24 cellular contexts compared by ENCODE assay signal in genomic region chr4:151689211-151689991, GRCh38.
DNase-seq lines count a peak whose midpoint lies in the region; ATAC-seq and TF ChIP-seq lines count a peak whose summit lies in the region.
"Had no signal": no experiment of that assay in that cellular context is flagged by ENCODE, and none has a peak within 500 bp of the region (broad histone marks: within the 10 kb centered on the region; RNA-seq: fewer than 3 reads in every experiment).

No MANE protein-coding gene starts in this region.

- no peak overlapping the region for H3K56ac ChIP-seq in mesendoderm (ENCODE audit: low read length)

- H3K36me3 Mint-ChIP-seq in natural killer cell treated with Interleukin-12 subunit alpha and Interleukin-12 subunit beta and Interleukin-15 and Interleukin-18, amount 100 ng/mL, for 72 hours, result no peaks in the 10 kb centered on the region

- no peak overlapping the region for H3K18ac ChIP-seq in mesendoderm (ENCODE audit: low read length)

- 92% methylated on average over 9 of the region's 10 CpGs for WGBS in SK-N-SH (ENCODE audit: low lambda C conversion rate)
- no CpG with 5 or more reads among the region's 10 CpGs for WGBS in mesendoderm (ENCODE audit: extremely low coverage, insufficient coverage, low lambda C conversion rate)
- WGBS in smooth muscle cell (ENCODE audit: low lambda C conversion rate), result 76% methylated on average over 10 of the region's 10 CpGs

- no peaks in the 10 kb centered on the region for H3K27me3 ChIP-seq in SK-N-SH (ENCODE audit: insufficient read depth)
- H3K27me3 ChIP-seq in adipocyte (replicated peaks; ENCODE audit: control insufficient read depth, insufficient read depth, low read length), result no peaks in the 10 kb centered on the region
- no peaks in the 10 kb centered on the region for H3K27me3 ChIP-seq in mesendoderm (ENCODE audit: insufficient read depth, low read length, poor library complexity)
- no peaks in the 10 kb centered on the region for H3K27me3 ChIP-seq in smooth muscle cell (ENCODE audit: low read depth)
- H3K27me3 ChIP-seq: foreskin keratinocyte had no signal

- CTCF ChIA-PET in SK-N-SH (lab: Yijun Ruan, JAX), result no interaction called here

- no peak for TF ChIP-seq EP300 in SK-N-SH (IDR thresholded peaks at IDR 0.05; ENCODE audit: borderline replicate concordance in 1 of 2, low read depth in 1 of 2, low read length in 1 of 2)

- H3K4ac ChIP-seq in mesendoderm (ENCODE audit: low read depth, low read length), result no peak overlapping the region

- H3K27me3 Mint-ChIP-seq in natural killer cell treated with Interleukin-12 subunit alpha and Interleukin-12 subunit beta and Interleukin-15 and Interleukin-18, amount 100 ng/mL, for 72 hours, result no peaks in the 10 kb centered on the region
- H3K27me3 Mint-ChIP-seq: activated CD4-positive, alpha-beta T cell treated with anti-CD3 and anti-CD28 coated beads, Interleukin-2, amount 10 ng/mL, durations not matched to agents 24 days and 14 days; activated T-helper 17 cell treated with anti-CD3 and anti-CD28 coated beads, Interleukin-2, amount 50 U/mL, for 72 hours; naive thymus-derived CD8-positive, alpha-beta T cell had no signal

- no peak overlapping the region for H3K23ac ChIP-seq in mesendoderm (ENCODE audit: low read length)

- no peak overlapping the region for H4K5ac ChIP-seq in mesendoderm (ENCODE audit: low read length)

- DNase-seq in SK-N-SH (no peak), adipocyte (ENCODE audit: low read depth) (no peak), mesendoderm (peak; percentile 58), smooth muscle cell (lab: John Stamatoyannopoulos, UW; ENCODE audit: unreplicated experiment) (no peak), SHP77 treated with DMSO at 0.1 percent for 48 hours (lab: John Stamatoyannopoulos, UW) (no peak), SK-N-DZ (ENCODE audit: low spot score) (no peak)
- DNase-seq in natural killer cell treated with Interleukin-12 subunit alpha and Interleukin-12 subunit beta and Interleukin-15 and Interleukin-18, amount 100 ng/mL, for 72 hours (ENCODE audit: low spot score), result no peak
- DNase-seq: activated CD4-positive, alpha-beta T cell treated with anti-CD3 and anti-CD28 coated beads, Interleukin-2, amount 10 ng/mL, durations not matched to agents 24 days and 14 days; DMS79; H7; kidney; mammary epithelial cell; naive thymus-derived CD8-positive, alpha-beta T cell; NCI-H1436; NCI-H2171 treated with DMSO at 0.1 percent for 48 hours; NCI-H526 treated with DMSO at 0.1 percent for 48 hours; stimulated activated CD4-positive, alpha-beta T cell treated with anti-CD3 and anti-CD28 coated beads, Interleukin-2, amount 100 ng/mL, for 48 hours; stimulated activated naive CD8-positive, alpha-beta T cell treated with anti-CD3 and anti-CD28 coated beads, Interleukin-15, Interleukin-2, amounts not matched to agents 100 U/mL and 50 U/mL, for 24 hours; T-helper 1 cell had no signal

- no peaks in the 10 kb centered on the region for H3K4me1 Mint-ChIP-seq in natural killer cell treated with Interleukin-12 subunit alpha and Interleukin-12 subunit beta and Interleukin-15 and Interleukin-18, amount 100 ng/mL, for 72 hours (ENCODE audit: low read depth in 2 of 2)
- H3K4me1 Mint-ChIP-seq: activated CD4-positive, alpha-beta T cell treated with anti-CD3 and anti-CD28 coated beads, Interleukin-2, amount 10 ng/mL, durations not matched to agents 24 days and 14 days; activated T-helper 17 cell treated with anti-CD3 and anti-CD28 coated beads, Interleukin-2, amount 50 U/mL, for 72 hours had no signal

- H3K79me2 ChIP-seq in SK-N-SH (ENCODE audit: insufficient read depth) (no peaks in the 10 kb centered on the region), mesendoderm (ENCODE audit: control insufficient read depth, insufficient read depth, low read length) (no peaks in the 10 kb centered on the region), smooth muscle cell (ENCODE audit: low read depth) (no peaks in the 10 kb centered on the region)

- TF ChIP-seq RAD21 in SK-N-SH (IDR thresholded peaks at IDR 0.05; ENCODE audit: low read length), result no peak

- H2BK120ac ChIP-seq in mesendoderm (ENCODE audit: low read depth, low read length), result no peak overlapping the region

- no peak overlapping the region for H3K4me3 Mint-ChIP-seq in natural killer cell treated with Interleukin-12 subunit alpha and Interleukin-12 subunit beta and Interleukin-15 and Interleukin-18, amount 100 ng/mL, for 72 hours
- H3K4me3 Mint-ChIP-seq: activated CD4-positive, alpha-beta T cell treated with anti-CD3 and anti-CD28 coated beads, Interleukin-2, amount 10 ng/mL, durations not matched to agents 24 days and 14 days; activated T-helper 17 cell treated with anti-CD3 and anti-CD28 coated beads, Interleukin-2, amount 50 U/mL, for 72 hours; naive thymus-derived CD8-positive, alpha-beta T cell had no signal

- peak overlapping the region; percentile 74 for H3K4me2 ChIP-seq in SK-N-SH
- H3K4me2 ChIP-seq in mesendoderm (ENCODE audit: low read length), result no peak overlapping the region
- H3K4me2 ChIP-seq in smooth muscle cell, result peak overlapping the region; percentile 61

- H3K4me3 ChIP-seq in SK-N-SH (ENCODE audit: low read depth in 2 of 2, low read length in 1 of 2), result no peak overlapping the region
- peak overlapping the region; percentile 52 for H3K4me3 ChIP-seq in adipocyte (ENCODE audit: low read length)
- no peak overlapping the region for H3K4me3 ChIP-seq in mesendoderm (ENCODE audit: low read length)
- no peak overlapping the region for H3K4me3 ChIP-seq in smooth muscle cell
- H3K4me3 ChIP-seq: skin epidermis had no signal

- H3K79me1 ChIP-seq in mesendoderm (ENCODE audit: low read length), result no peaks in the 10 kb centered on the region

- H2AFZ ChIP-seq in SK-N-SH (ENCODE audit: low read depth) (no peak overlapping the region), smooth muscle cell (ENCODE audit: low read depth) (no peak overlapping the region)

- no peaks in the 10 kb centered on the region for H3K9me3 Mint-ChIP-seq in natural killer cell treated with Interleukin-12 subunit alpha and Interleukin-12 subunit beta and Interleukin-15 and Interleukin-18, amount 100 ng/mL, for 72 hours
- H3K9me3 Mint-ChIP-seq: activated CD4-positive, alpha-beta T cell treated with anti-CD3 and anti-CD28 coated beads, Interleukin-2, amount 10 ng/mL, durations not matched to agents 24 days and 14 days; activated T-helper 17 cell treated with anti-CD3 and anti-CD28 coated beads, Interleukin-2, amount 50 U/mL, for 72 hours; naive thymus-derived CD8-positive, alpha-beta T cell had no signal

- TF ChIP-seq CTCF in SK-N-SH (IDR thresholded peaks at IDR 0.05) (no peak), smooth muscle cell (IDR thresholded peaks at IDR 0.05; ENCODE audit: borderline replicate concordance, insufficient read depth, poor library complexity, severe bottlenecking) (no peak)

- H4K8ac ChIP-seq in mesendoderm (ENCODE audit: low read depth, low read length), result no peak overlapping the region

- H3F3A ChIP-seq in SK-N-SH (replicated peaks; ENCODE audit: insufficient read depth) (peaks cover 17% of the 10 kb centered on the region), smooth muscle cell (ENCODE audit: low read depth) (peaks cover 19% of the 10 kb centered on the region)

- H4K20me1 ChIP-seq in SK-N-SH (ENCODE audit: insufficient read depth), result no peaks in the 10 kb centered on the region
- peaks cover 5% of the 10 kb centered on the region for H4K20me1 ChIP-seq in smooth muscle cell (ENCODE audit: low read depth)

- H2BK5ac ChIP-seq in mesendoderm (ENCODE audit: low read length), result no peak overlapping the region

- peak overlapping the region; percentile 36; the same call in 1 of the 2 replicates for H3K9ac ChIP-seq in SK-N-SH
- H3K9ac ChIP-seq in adipocyte (ENCODE audit: low read length), result peak overlapping the region; percentile 48
- no peak overlapping the region for H3K9ac ChIP-seq in mesendoderm (ENCODE audit: low read length)
- H3K9ac ChIP-seq in smooth muscle cell (ENCODE audit: low read depth), result no peak overlapping the region

- H2BK15ac ChIP-seq in mesendoderm (replicated peaks; ENCODE audit: low read depth), result no peak overlapping the region

- no peak overlapping the region for H3K27ac Mint-ChIP-seq in natural killer cell treated with Interleukin-12 subunit alpha and Interleukin-12 subunit beta and Interleukin-15 and Interleukin-18, amount 100 ng/mL, for 72 hours
- H3K27ac Mint-ChIP-seq: activated CD4-positive, alpha-beta T cell treated with anti-CD3 and anti-CD28 coated beads, Interleukin-2, amount 10 ng/mL, durations not matched to agents 24 days and 14 days; activated T-helper 17 cell treated with anti-CD3 and anti-CD28 coated beads, Interleukin-2, amount 50 U/mL, for 72 hours had no signal

- H3K36me3 ChIP-seq in SK-N-SH (replicated peaks in 1 of 2; ENCODE audit: control insufficient read depth in 1 of 2, insufficient read depth in 2 of 2, low read length in 1 of 2) (no peaks in the 10 kb centered on the region), adipocyte (ENCODE audit: control insufficient read depth, insufficient read depth, low read length, severe bottlenecking) (no peaks in the 10 kb centered on the region), mesendoderm (ENCODE audit: control insufficient read depth, insufficient read depth, low read length) (no peaks in the 10 kb centered on the region), smooth muscle cell (ENCODE audit: low read depth) (no peaks in the 10 kb centered on the region)

- no peaks in the 10 kb centered on the region for H3K9me2 ChIP-seq in SK-N-SH

- H2AK5ac ChIP-seq in mesendoderm (ENCODE audit: low read length), result no peak overlapping the region

- ATAC-seq in SK-N-SH treated with all-trans-retinoic acid at 6 μM for 48 hours, result no peak
- ATAC-seq in natural killer cell treated with Interleukin-12 subunit alpha and Interleukin-12 subunit beta and Interleukin-15 and Interleukin-18, amount 100 ng/mL, for 72 hours, result no peak
- ATAC-seq: activated T-helper 17 cell treated with anti-CD3 and anti-CD28 coated beads, Interleukin-2, amount 50 U/mL, for 72 hours; foreskin keratinocyte; naive thymus-derived CD8-positive, alpha-beta T cell; stimulated activated naive CD8-positive, alpha-beta T cell treated with anti-CD3 and anti-CD28 coated beads, Interleukin-15, Interleukin-2, amounts not matched to agents 100 U/mL and 50 U/mL, for 24 hours had no signal

- no peaks in the 10 kb centered on the region for H3K9me3 ChIP-seq in SK-N-SH
- H3K9me3 ChIP-seq in adipocyte (ENCODE audit: control insufficient read depth, low read length), result no peaks in the 10 kb centered on the region
- H3K9me3 ChIP-seq in smooth muscle cell (replicated peaks; ENCODE audit: low read depth), result no peaks in the 10 kb centered on the region

- H3K27ac ChIP-seq in SK-N-SH (ENCODE audit: low read depth in 2 of 2, low read length in 1 of 2) (peak overlapping the region; percentile 82 to 86; a peak in 3 of 4 replicates), mesendoderm (ENCODE audit: low read depth, low read length) (no peak overlapping the region), smooth muscle cell (ENCODE audit: low read depth) (peak overlapping the region; percentile 73)
- H3K27ac ChIP-seq: 22Rv1, foreskin keratinocyte had no signal

- H3K4me1 ChIP-seq in SK-N-SH (ENCODE audit: control insufficient read depth in 1 of 2, insufficient read depth in 2 of 2, low read depth in 1 of 2, low read length in 1 of 2), result peaks cover 33 to 57% of the 10 kb centered on the region in 2 experiments
- H3K4me1 ChIP-seq in adipocyte (ENCODE audit: control insufficient read depth, insufficient read depth, low read length), result peaks cover 55% of the 10 kb centered on the region
- peaks cover 12% of the 10 kb centered on the region for H3K4me1 ChIP-seq in mesendoderm (ENCODE audit: control insufficient read depth, low read depth, low read length)
- peaks cover 26% of the 10 kb centered on the region for H3K4me1 ChIP-seq in smooth muscle cell (ENCODE audit: low read depth)

- POLR2A ChIA-PET in SK-N-SH (lab: Yijun Ruan, JAX), result no interaction called here

Comparison
In these comparisons a context has a peak if more than half of its experiments do, and no peak if none do; other contexts are left out.
1. H3K9ac ChIP-seq: peak in SK-N-SH (single experiment) and adipocyte (single experiment); none in mesendoderm (single experiment) and smooth muscle cell (single experiment).